In the genomic region with DNA sequence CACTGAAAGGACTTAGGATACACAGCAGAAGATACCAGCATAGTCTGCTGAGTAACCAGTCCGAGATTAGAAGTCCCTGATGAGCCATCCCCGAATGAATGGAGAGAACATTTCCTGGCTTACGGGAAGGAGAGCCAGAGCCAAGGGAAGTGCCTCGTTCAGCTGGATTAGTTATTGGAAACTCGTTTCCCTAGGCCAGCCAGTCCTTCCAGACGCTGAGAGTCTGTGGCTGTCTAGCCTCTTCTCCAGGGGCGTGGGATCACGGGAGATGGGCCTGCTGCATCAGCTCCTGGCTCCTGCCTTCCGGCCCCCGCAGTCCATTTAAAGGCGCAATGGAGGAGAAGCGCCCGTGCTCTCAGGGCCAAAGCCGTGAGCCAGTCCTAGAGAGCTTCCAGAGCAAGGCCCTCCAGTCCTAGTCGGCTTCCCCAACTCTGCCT, we compare ENCODE assay signal across 12 cellular contexts.
DNase-seq lines count a peak whose midpoint lies in the region; ATAC-seq and TF ChIP-seq lines count a peak whose summit lies in the region.
"Had no signal": no experiment of that assay in that cellular context is flagged by ENCODE, and none has a peak within 500 bp of the region (broad histone marks: within the 10 kb centered on the region; RNA-seq: fewer than 3 reads in every experiment).

No MANE protein-coding gene starts in this region.

- no peak overlapping the region for H3K9ac ChIP-seq in SK-N-SH

- H3K27me3 Mint-ChIP-seq in Calu3 (ENCODE audit: unreplicated experiment), result no peaks in the 10 kb centered on the region

- ATAC-seq in mucosa of descending colon (peak; percentile 68), thoracic aorta (ENCODE audit: insufficient number of reproducible peaks, low FRiP score, low read depth) (peak; percentile 63), GM18511 (IDR thresholded peaks at IDR 0.05; ENCODE audit: unreplicated experiment) (no peak)

- no peak for TF ChIP-seq EP300 in SK-N-SH (IDR thresholded peaks at IDR 0.05; ENCODE audit: borderline replicate concordance in 1 of 2, low read depth in 1 of 2, low read length in 1 of 2)

- TF ChIP-seq RAD21 in SK-N-SH (IDR thresholded peaks at IDR 0.05; ENCODE audit: low read length), result no peak

- intact Hi-C loops in mucosa of descending colon (cut with DNase I, micrococcal nuclease) (no loop called here), Calu3 (cut with micrococcal nuclease; ENCODE audit: unreplicated experiment) (no loop called here)

- H3K4me1 ChIP-seq in SK-N-SH (ENCODE audit: control insufficient read depth in 1 of 2, insufficient read depth in 2 of 2, low read depth in 1 of 2, low read length in 1 of 2), result peaks cover 0 to 17% of the 10 kb centered on the region in 2 experiments; a peak in 2 of 4 replicates
- no peaks in the 10 kb centered on the region for H3K4me1 ChIP-seq in mucosa of descending colon (ENCODE audit: low read depth)
- H3K4me1 ChIP-seq in thoracic aorta (ENCODE audit: control insufficient read depth in 1 of 2, low read depth in 2 of 2), result peaks cover 3 to 41% of the 10 kb centered on the region in 2 donors

- H3K4me3 ChIP-seq in SK-N-SH (ENCODE audit: low read depth in 2 of 2, low read length in 1 of 2), result no peak overlapping the region
- H3K4me3 ChIP-seq in mucosa of descending colon, result no peak overlapping the region
- H3K4me3 ChIP-seq in thoracic aorta, result peak overlapping the region; percentile 41

- H3K9me3 ChIP-seq in SK-N-SH (no peaks in the 10 kb centered on the region), mucosa of descending colon (no peaks in the 10 kb centered on the region), thoracic aorta (no peaks in the 10 kb centered on the region)

- H3K36me3 Mint-ChIP-seq in Calu3 (ENCODE audit: insufficient read depth, unreplicated experiment), result no peaks in the 10 kb centered on the region

- peak overlapping the region in 1 of 2 experiments; percentile 88; a peak in 2 of 4 replicates for H3K27ac ChIP-seq in SK-N-SH (ENCODE audit: low read depth in 2 of 2, low read length in 1 of 2)
- peak overlapping the region; percentile 82 to 85 for H3K27ac ChIP-seq in thoracic aorta

- 51% methylated on average over 9 of the region's 15 CpGs for WGBS in SK-N-SH (ENCODE audit: low lambda C conversion rate)

- H3K4me3 Mint-ChIP-seq in Calu3 (ENCODE audit: low read depth, unreplicated experiment), result no peak overlapping the region

- no peaks in the 10 kb centered on the region for H3K4me1 Mint-ChIP-seq in Calu3 (ENCODE audit: low read depth, unreplicated experiment)

- no peaks in the 10 kb centered on the region for H3F3A ChIP-seq in SK-N-SH (replicated peaks; ENCODE audit: insufficient read depth)

- peaks cover 3% of the 10 kb centered on the region for H3K9me3 Mint-ChIP-seq in Calu3 (ENCODE audit: low read depth, unreplicated experiment)

- no peaks in the 10 kb centered on the region for H4K20me1 ChIP-seq in SK-N-SH (ENCODE audit: insufficient read depth)

- no peaks in the 10 kb centered on the region for H3K9me2 ChIP-seq in SK-N-SH

- POLR2A ChIA-PET in SK-N-SH (lab: Yijun Ruan, JAX), result no interaction called here

- CTCF ChIA-PET in SK-N-SH (lab: Yijun Ruan, JAX), result interaction anchor here (0.8 kb wide), 1 partner anchor 771 kb away, joined by 3 read pairs; no protein-coding TSS in a partner anchor
- CTCF ChIA-PET in Calu3 (lab: Charles Lee), result no interaction called here

- H3K27ac Mint-ChIP-seq in Calu3 (ENCODE audit: unreplicated experiment), result no peak overlapping the region

- no peak overlapping the region for H2AFZ ChIP-seq in SK-N-SH (ENCODE audit: low read depth)

- H3K27me3 ChIP-seq in SK-N-SH (ENCODE audit: insufficient read depth) (no peaks in the 10 kb centered on the region), thoracic aorta (replicated peaks; ENCODE audit: insufficient read depth) (no peaks in the 10 kb centered on the region)

- BruUV-seq in Calu3 (replicated peaks; lab: Mats Ljungman, UMichigan), result no TSS peak

- no peaks in the 10 kb centered on the region for H3K79me2 ChIP-seq in SK-N-SH (ENCODE audit: insufficient read depth)

- DNase-seq in SK-N-SH (peak; percentile 59), fibroblast of peridontal ligament (ENCODE audit: extremely low read depth) (peak; percentile 33), mucosa of descending colon (peak; percentile 35 to 56 (median 39)), thoracic aorta (ENCODE audit: low spot score) (peak; percentile 29), Calu3 (no peak), retina (no peak)
- no peak for DNase-seq in stimulated activated CD8-positive, alpha-beta memory T cell treated with anti-CD3 and anti-CD28 coated beads, Interleukin-4, amount 100 ng/mL, for 48 hours
- DNase-seq: central memory CD4-positive, alpha-beta T cell; DND-41; NCI-H446 treated with DMSO at 0.1 percent for 48 hours; stimulated activated naive CD4-positive, alpha-beta T cell had no signal

- H3K36me3 ChIP-seq in SK-N-SH (replicated peaks in 1 of 2; ENCODE audit: control insufficient read depth in 1 of 2, insufficient read depth in 2 of 2, low read length in 1 of 2), result no peaks in the 10 kb centered on the region
- no peaks in the 10 kb centered on the region for H3K36me3 ChIP-seq in mucosa of descending colon (ENCODE audit: low read depth)
- H3K36me3 ChIP-seq in thoracic aorta, result no peaks in the 10 kb centered on the region

- peak overlapping the region; percentile 5; the same call in 1 of the 2 replicates for H3K4me2 ChIP-seq in SK-N-SH

- no peak for TF ChIP-seq CTCF in SK-N-SH (IDR thresholded peaks at IDR 0.05)
- no peak for TF ChIP-seq CTCF in mucosa of descending colon (IDR thresholded peaks at IDR 0.05)
- no peak for TF ChIP-seq CTCF in thoracic aorta (IDR thresholded peaks at IDR 0.05)
- no peak for TF ChIP-seq CTCF in Calu3 (IDR thresholded peaks at IDR 0.05; ENCODE audit: unreplicated experiment)

TF ChIP-seq in SK-N-SH, 30 proteins besides CTCF, POLR2A, EP300 and RAD21 (continues in another document):
- TF ChIP-seq, protein P1, sequence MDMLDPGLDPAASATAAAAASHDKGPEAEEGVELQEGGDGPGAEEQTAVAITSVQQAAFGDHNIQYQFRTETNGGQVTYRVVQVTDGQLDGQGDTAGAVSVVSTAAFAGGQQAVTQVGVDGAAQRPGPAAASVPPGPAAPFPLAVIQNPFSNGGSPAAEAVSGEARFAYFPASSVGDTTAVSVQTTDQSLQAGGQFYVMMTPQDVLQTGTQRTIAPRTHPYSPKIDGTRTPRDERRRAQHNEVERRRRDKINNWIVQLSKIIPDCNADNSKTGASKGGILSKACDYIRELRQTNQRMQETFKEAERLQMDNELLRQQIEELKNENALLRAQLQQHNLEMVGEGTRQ (IDR thresholded peaks at IDR 0.05; ENCODE audit: borderline replicate concordance, low read depth, low read length), result no peak
- TF ChIP-seq ELF1 (IDR thresholded peaks at IDR 0.05), result no peak
- TF ChIP-seq RFX5 (IDR thresholded peaks at IDR 0.05; ENCODE audit: low read length), result no peak
- TF ChIP-seq, protein P2, sequence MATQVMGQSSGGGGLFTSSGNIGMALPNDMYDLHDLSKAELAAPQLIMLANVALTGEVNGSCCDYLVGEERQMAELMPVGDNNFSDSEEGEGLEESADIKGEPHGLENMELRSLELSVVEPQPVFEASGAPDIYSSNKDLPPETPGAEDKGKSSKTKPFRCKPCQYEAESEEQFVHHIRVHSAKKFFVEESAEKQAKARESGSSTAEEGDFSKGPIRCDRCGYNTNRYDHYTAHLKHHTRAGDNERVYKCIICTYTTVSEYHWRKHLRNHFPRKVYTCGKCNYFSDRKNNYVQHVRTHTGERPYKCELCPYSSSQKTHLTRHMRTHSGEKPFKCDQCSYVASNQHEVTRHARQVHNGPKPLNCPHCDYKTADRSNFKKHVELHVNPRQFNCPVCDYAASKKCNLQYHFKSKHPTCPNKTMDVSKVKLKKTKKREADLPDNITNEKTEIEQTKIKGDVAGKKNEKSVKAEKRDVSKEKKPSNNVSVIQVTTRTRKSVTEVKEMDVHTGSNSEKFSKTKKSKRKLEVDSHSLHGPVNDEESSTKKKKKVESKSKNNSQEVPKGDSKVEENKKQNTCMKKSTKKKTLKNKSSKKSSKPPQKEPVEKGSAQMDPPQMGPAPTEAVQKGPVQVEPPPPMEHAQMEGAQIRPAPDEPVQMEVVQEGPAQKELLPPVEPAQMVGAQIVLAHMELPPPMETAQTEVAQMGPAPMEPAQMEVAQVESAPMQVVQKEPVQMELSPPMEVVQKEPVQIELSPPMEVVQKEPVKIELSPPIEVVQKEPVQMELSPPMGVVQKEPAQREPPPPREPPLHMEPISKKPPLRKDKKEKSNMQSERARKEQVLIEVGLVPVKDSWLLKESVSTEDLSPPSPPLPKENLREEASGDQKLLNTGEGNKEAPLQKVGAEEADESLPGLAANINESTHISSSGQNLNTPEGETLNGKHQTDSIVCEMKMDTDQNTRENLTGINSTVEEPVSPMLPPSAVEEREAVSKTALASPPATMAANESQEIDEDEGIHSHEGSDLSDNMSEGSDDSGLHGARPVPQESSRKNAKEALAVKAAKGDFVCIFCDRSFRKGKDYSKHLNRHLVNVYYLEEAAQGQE (IDR thresholded peaks at IDR 0.05; ENCODE audit: low read depth, low read length), result no peak
- TF ChIP-seq FOSL2 (IDR thresholded peaks at IDR 0.05; ENCODE audit: borderline replicate concordance, low read depth), result no peak
- TF ChIP-seq, protein P3, sequence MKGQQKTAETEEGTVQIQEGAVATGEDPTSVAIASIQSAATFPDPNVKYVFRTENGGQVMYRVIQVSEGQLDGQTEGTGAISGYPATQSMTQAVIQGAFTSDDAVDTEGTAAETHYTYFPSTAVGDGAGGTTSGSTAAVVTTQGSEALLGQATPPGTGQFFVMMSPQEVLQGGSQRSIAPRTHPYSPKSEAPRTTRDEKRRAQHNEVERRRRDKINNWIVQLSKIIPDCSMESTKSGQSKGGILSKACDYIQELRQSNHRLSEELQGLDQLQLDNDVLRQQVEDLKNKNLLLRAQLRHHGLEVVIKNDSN (IDR thresholded peaks at IDR 0.05; ENCODE audit: borderline replicate concordance, low read depth), result no peak
- TF ChIP-seq, protein P4, sequence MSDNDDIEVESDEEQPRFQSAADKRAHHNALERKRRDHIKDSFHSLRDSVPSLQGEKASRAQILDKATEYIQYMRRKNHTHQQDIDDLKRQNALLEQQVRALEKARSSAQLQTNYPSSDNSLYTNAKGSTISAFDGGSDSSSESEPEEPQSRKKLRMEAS (IDR thresholded peaks at IDR 0.05; ENCODE audit: low read depth), result no peak
- TF ChIP-seq NFIC (IDR thresholded peaks at IDR 0.05; ENCODE audit: borderline replicate concordance), result no peak
- no peak for TF ChIP-seq MEF2A (IDR thresholded peaks at IDR 0.05; ENCODE audit: borderline replicate concordance, low read depth)
- no peak for TF ChIP-seq RXRA (IDR thresholded peaks at IDR 0.05; ENCODE audit: borderline replicate concordance, low read depth)

Comparison
In these comparisons a context has a peak if more than half of its experiments do, and no peak if none do; other contexts are left out.
1. DNase-seq: peak in SK-N-SH (single experiment), fibroblast of peridontal ligament (single experiment), mucosa of descending colon (3 of 3) and thoracic aorta (single experiment); none in stimulated activated CD8-positive, alpha-beta memory T cell treated with anti-CD3 and anti-CD28 coated beads, Interleukin-4, amount 100 ng/mL, for 48 hours (single experiment), Calu3 (single experiment) and retina (single experiment).